ENCODE assay signal across 18 cellular contexts in genomic region chr1:10629091-10629815, GRCh38.
A peak's percentile ranks its signal among the peaks of the same experiment; 100 is the strongest.
DNase-seq lines count a peak whose midpoint lies in the region; ATAC-seq and TF ChIP-seq lines count a peak whose summit lies in the region.
"Had no signal": no experiment of that assay in that cellular context is flagged by ENCODE, and none has a peak within 500 bp of the region (broad histone marks: within the 10 kb centered on the region; RNA-seq: fewer than 3 reads in every experiment).

No MANE protein-coding gene starts in this region.

- H2AFZ ChIP-seq in osteoblast (ENCODE audit: low read length): no peak overlapping the region

- H3K4me1 ChIP-seq in osteoblast (ENCODE audit: insufficient read depth, low read length) (peaks cover 3% of the 10 kb centered on the region), uterus (peaks cover 0 to under 1% of the 10 kb centered on the region in 2 donors)
- H3K4me1 ChIP-seq: A549 had no signal

- ATAC-seq in Right ventricle myocardium superior (ENCODE audit: poor library complexity) (peak; percentile 3), HG03439 (IDR thresholded peaks at IDR 0.05; ENCODE audit: unreplicated experiment) (no peak), GM21786 (IDR thresholded peaks at IDR 0.05; ENCODE audit: unreplicated experiment) (no peak)
- ATAC-seq: effector memory CD8-positive, alpha-beta T cell had no signal

- no peaks in the 10 kb centered on the region for H3K79me2 ChIP-seq in osteoblast (ENCODE audit: insufficient read depth, low read length)

- H3K4me3 ChIP-seq in osteoblast (ENCODE audit: insufficient read depth, low read length): no peak overlapping the region
- no peak overlapping the region for H3K4me3 ChIP-seq in uterus
- H3K4me3 ChIP-seq: A549 had no signal

- intact Hi-C loops in Right ventricle myocardium superior (cut with DNase I) (no loop called here), uterus (cut with DNase I; ENCODE audit: low total_unique reads) (no loop called here)

- no peaks in the 10 kb centered on the region for H3K27me3 ChIP-seq in osteoblast (ENCODE audit: insufficient read depth, low read length)
- no peaks in the 10 kb centered on the region for H3K27me3 ChIP-seq in uterus
- H3K27me3 ChIP-seq: neutrophil had no signal

- no peak overlapping the region for H3K4me2 ChIP-seq in osteoblast (ENCODE audit: insufficient read depth, low read length)
- H3K4me2 ChIP-seq: A549 had no signal

- TF ChIP-seq CTCF in osteoblast (IDR thresholded peaks at IDR 0.05; ENCODE audit: extremely low read depth, low read depth, low read length): no peak
- no peak for TF ChIP-seq CTCF in uterus (IDR thresholded peaks at IDR 0.05)

- TF ChIP-seq POLR2A in uterus (IDR thresholded peaks at IDR 0.05): no peak

- H3K36me3 ChIP-seq in osteoblast (ENCODE audit: insufficient read depth, low read length) (peaks cover 13% of the 10 kb centered on the region), uterus (no peaks in the 10 kb centered on the region)

- no peaks in the 10 kb centered on the region for H3K9me3 ChIP-seq in osteoblast (ENCODE audit: low read depth, low read length)
- H3K9me3 ChIP-seq in uterus: no peaks in the 10 kb centered on the region
- H3K9me3 ChIP-seq: A549, neutrophil had no signal

- H3K27ac ChIP-seq in osteoblast (ENCODE audit: low read depth, low read length): no peak overlapping the region
- H3K27ac ChIP-seq in uterus: peak overlapping the region; percentile 50 to 65
- H3K27ac ChIP-seq: A549, neutrophil had no signal

- peak; percentile 9 for DNase-seq in activated CD8-positive, alpha-beta memory T cell treated with anti-CD3 and anti-CD28 coated beads, Interleukin-2, amount 50 U/mL, for 4 hours
- no peak for DNase-seq in activated CD8-positive, alpha-beta memory T cell treated with anti-CD3 and anti-CD28 coated beads, Interleukin-2, amount 50 U/mL, for 48 hours
- DNase-seq in Right ventricle myocardium superior (peak; percentile 30), osteoblast (ENCODE audit: insufficient read length, low spot score, missing footprints) (peak; percentile 70), uterus (peak in 1 of 2 donors; percentile 19), middle frontal gyrus (ENCODE audit: extremely low spot score, low spot score) (no peak)
- DNase-seq: activated CD4-positive, alpha-beta T cell treated with anti-CD3 and anti-CD28 coated beads, Interleukin-2, amount 50 U/mL, for 4 hours; activated naive CD4-positive, alpha-beta T cell; DND-41; effector memory CD8-positive, alpha-beta T cell; NCI-H1105 treated with DMSO at 0.1 percent for 48 hours; NCI-H526 treated with DMSO at 0.1 percent for 48 hours; SHP77; stimulated activated naive CD4-positive, alpha-beta T cell treated with Interleukin-2 at 50 U/mL for 16 hours had no signal

- H4K20me1 ChIP-seq in osteoblast (ENCODE audit: insufficient read depth, low read length): no peaks in the 10 kb centered on the region

Comparison
In these comparisons a context has a peak if more than half of its experiments do, and no peak if none do; other contexts are left out.
1. DNase-seq: peak in activated CD8-positive, alpha-beta memory T cell treated with anti-CD3 and anti-CD28 coated beads, Interleukin-2, amount 50 U/mL, for 4 hours (single experiment), Right ventricle myocardium superior (single experiment) and osteoblast (single experiment); none in activated CD8-positive, alpha-beta memory T cell treated with anti-CD3 and anti-CD28 coated beads, Interleukin-2, amount 50 U/mL, for 48 hours (single experiment) and middle frontal gyrus (single experiment).